ENCODE assay signal across 8 cellular contexts in the genomic region with DNA sequence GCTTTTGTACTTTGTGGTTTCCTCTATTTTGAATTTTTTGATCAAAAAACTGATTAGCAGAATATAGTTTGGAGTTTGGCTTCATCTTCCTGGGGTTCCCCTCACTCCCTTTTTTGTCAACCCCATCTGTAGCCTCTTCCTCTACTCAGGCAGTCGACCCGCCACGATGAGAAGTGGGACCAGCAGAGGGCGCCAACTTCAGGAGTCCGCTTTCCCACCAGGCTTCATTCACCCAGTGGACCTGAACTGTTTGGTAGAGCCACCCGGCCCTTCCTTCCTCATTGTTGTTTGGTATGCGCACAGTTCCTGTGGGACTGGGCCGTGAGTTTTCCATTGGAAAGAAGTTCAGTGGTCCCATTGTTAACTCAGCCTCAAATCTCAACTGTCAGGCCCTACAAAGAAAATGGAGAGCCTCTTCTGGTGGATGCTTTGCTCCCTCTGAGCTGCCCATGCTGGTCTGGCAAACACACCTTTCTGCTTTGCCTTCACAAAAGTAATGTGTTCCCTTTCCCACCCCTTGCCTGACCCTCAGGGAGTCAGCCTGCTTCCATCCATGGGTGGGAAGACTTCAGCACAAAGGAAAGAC. TPM values are rescaled to one million over a fixed set of nuclear protein-coding genes. Genes with fewer than 3 reads are reported as not detected.
DNase-seq lines count a peak whose midpoint lies in the region; ATAC-seq and TF ChIP-seq lines count a peak whose summit lies in the region.

No MANE protein-coding gene starts in this region.

- no TSS peak for BruUV-seq in MCF 10A (replicated peaks; lab: Mats Ljungman, UMichigan)

- H3K27ac Mint-ChIP-seq in WTC11 (peak overlapping the region; percentile 39; the same call in 1 of the 2 replicates), MCF 10A (ENCODE audit: low read depth, unreplicated experiment) (peak overlapping the region; percentile 61)

- peak; percentile 40 for DNase-seq in DMS114 treated with DMSO at 0.1 percent for 48 hours (lab: John Stamatoyannopoulos, UW; ENCODE audit: unreplicated experiment)
- peak; percentile 45 for DNase-seq in KG1 (lab: John Stamatoyannopoulos, UW)
- peak; percentile 88 for DNase-seq in WTC11 (ENCODE audit: low spot score)
- DNase-seq in MCF 10A (ENCODE audit: unreplicated experiment): peak; percentile 57
- DNase-seq in left colon: peak; percentile 38 to 82
- DNase-seq in stimulated activated CD4-positive, alpha-beta T cell treated with anti-CD3 and anti-CD28 coated beads, Interleukin-4, amount 100 ng/mL, for 1 hour: peak; percentile 80
- no peak for DNase-seq in NCI-H2081 treated with DMSO at 0.1 percent for 48 hours (lab: John Stamatoyannopoulos, UW)

- H3K9me3 Mint-ChIP-seq in WTC11: no peaks in the 10 kb centered on the region
- H3K9me3 Mint-ChIP-seq in MCF 10A (ENCODE audit: unreplicated experiment): no peaks in the 10 kb centered on the region

- ATAC-seq in WTC11 (peak; percentile 80), left colon (peak; percentile 56), HG03097 (IDR thresholded peaks at IDR 0.05; ENCODE audit: low FRiP score, unreplicated experiment) (no peak)

- H3K36me3 Mint-ChIP-seq in WTC11 (peaks cover 56% of the 10 kb centered on the region), MCF 10A (ENCODE audit: insufficient read depth, unreplicated experiment) (peaks cover 83% of the 10 kb centered on the region)

- H3K4me1 Mint-ChIP-seq in WTC11: peaks cover 7% of the 10 kb centered on the region
- no peaks in the 10 kb centered on the region for H3K4me1 Mint-ChIP-seq in MCF 10A (ENCODE audit: insufficient read depth, unreplicated experiment)

- no peak overlapping the region for H3K4me3 Mint-ChIP-seq in WTC11
- no peak overlapping the region for H3K4me3 Mint-ChIP-seq in MCF 10A (ENCODE audit: unreplicated experiment)

- CTCF ChIA-PET in WTC11 (lab: Charles Lee): interaction anchor here (0.8 to 3.1 kb wide), 6 partner anchors 10 to 128 kb away, joined by 3 to 30 read pairs (median 4); a partner anchor contains a TSS
- CTCF ChIA-PET in MCF 10A (lab: Yijun Ruan, JAX): interaction anchor here (0.6 to 2.7 kb wide), 10 partner anchors 10 to 205 kb away, joined by 3 to 15 read pairs (median 5); no protein-coding TSS in a partner anchor

- TF ChIP-seq CTCF in WTC11 (IDR thresholded peaks at IDR 0.05) (peak; percentile 75), MCF 10A (IDR thresholded peaks at IDR 0.05; ENCODE audit: unreplicated experiment) (peak; percentile 53)

- H3K27me3 Mint-ChIP-seq in WTC11 (ENCODE audit: low read depth) (no peaks in the 10 kb centered on the region), MCF 10A (ENCODE audit: insufficient read depth, unreplicated experiment) (no peaks in the 10 kb centered on the region)

- intact Hi-C loops in MCF 10A (cut with micrococcal nuclease) (no loop called here), left colon (cut with DNase I, micrococcal nuclease) (no loop called here)

- POLR2A ChIA-PET in WTC11 (lab: Charles Lee): interaction anchor here (1.4 kb wide), 1 partner anchor 21 kb away, joined by 6 read pairs; a partner anchor contains a TSS
- POLR2A ChIA-PET in MCF 10A (lab: Yijun Ruan, JAX): interaction anchor here (0.9 to 1.5 kb wide), 3 partner anchors 13 to 84 kb away, joined by 3 to 5 read pairs (median 3); a partner anchor contains a TSS

TF ChIP-seq in WTC11, 78 proteins besides CTCF, POLR2A, EP300 and RAD21:
- TF ChIP-seq, protein P1, sequence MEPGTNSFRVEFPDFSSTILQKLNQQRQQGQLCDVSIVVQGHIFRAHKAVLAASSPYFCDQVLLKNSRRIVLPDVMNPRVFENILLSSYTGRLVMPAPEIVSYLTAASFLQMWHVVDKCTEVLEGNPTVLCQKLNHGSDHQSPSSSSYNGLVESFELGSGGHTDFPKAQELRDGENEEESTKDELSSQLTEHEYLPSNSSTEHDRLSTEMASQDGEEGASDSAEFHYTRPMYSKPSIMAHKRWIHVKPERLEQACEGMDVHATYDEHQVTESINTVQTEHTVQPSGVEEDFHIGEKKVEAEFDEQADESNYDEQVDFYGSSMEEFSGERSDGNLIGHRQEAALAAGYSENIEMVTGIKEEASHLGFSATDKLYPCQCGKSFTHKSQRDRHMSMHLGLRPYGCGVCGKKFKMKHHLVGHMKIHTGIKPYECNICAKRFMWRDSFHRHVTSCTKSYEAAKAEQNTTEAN (CRISPR knock-in tag; IDR thresholded peaks at IDR 0.05): no peak
- TF ChIP-seq ZBTB21 (CRISPR knock-in tag; IDR thresholded peaks at IDR 0.05; ENCODE audit: borderline replicate concordance) (no peak), OVOL2 (CRISPR knock-in tag; IDR thresholded peaks at IDR 0.05; ENCODE audit: borderline replicate concordance) (no peak), NFYB (CRISPR knock-in tag; conservative IDR thresholded peaks at IDR 0.05; ENCODE audit: low read depth) (no peak), EMX1 (CRISPR knock-in tag; IDR thresholded peaks at IDR 0.05) (no peak), MXD4 (CRISPR knock-in tag; IDR thresholded peaks at IDR 0.05; ENCODE audit: borderline replicate concordance) (no peak), ZNF396 (CRISPR knock-in tag; IDR thresholded peaks at IDR 0.05; ENCODE audit: borderline replicate concordance) (no peak), CREB1 (CRISPR knock-in tag; IDR thresholded peaks at IDR 0.05) (no peak), ZNF138 (CRISPR knock-in tag; conservative IDR thresholded peaks at IDR 0.05) (no peak), ESRRA (CRISPR knock-in tag; IDR thresholded peaks at IDR 0.05; ENCODE audit: borderline replicate concordance) (no peak), NFATC4 (CRISPR knock-in tag; IDR thresholded peaks at IDR 0.05) (no peak)
- TF ChIP-seq, protein P2, sequence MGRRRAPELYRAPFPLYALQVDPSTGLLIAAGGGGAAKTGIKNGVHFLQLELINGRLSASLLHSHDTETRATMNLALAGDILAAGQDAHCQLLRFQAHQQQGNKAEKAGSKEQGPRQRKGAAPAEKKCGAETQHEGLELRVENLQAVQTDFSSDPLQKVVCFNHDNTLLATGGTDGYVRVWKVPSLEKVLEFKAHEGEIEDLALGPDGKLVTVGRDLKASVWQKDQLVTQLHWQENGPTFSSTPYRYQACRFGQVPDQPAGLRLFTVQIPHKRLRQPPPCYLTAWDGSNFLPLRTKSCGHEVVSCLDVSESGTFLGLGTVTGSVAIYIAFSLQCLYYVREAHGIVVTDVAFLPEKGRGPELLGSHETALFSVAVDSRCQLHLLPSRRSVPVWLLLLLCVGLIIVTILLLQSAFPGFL (CRISPR knock-in tag; IDR thresholded peaks at IDR 0.05; ENCODE audit: borderline replicate concordance): no peak
- TF ChIP-seq, protein P3, sequence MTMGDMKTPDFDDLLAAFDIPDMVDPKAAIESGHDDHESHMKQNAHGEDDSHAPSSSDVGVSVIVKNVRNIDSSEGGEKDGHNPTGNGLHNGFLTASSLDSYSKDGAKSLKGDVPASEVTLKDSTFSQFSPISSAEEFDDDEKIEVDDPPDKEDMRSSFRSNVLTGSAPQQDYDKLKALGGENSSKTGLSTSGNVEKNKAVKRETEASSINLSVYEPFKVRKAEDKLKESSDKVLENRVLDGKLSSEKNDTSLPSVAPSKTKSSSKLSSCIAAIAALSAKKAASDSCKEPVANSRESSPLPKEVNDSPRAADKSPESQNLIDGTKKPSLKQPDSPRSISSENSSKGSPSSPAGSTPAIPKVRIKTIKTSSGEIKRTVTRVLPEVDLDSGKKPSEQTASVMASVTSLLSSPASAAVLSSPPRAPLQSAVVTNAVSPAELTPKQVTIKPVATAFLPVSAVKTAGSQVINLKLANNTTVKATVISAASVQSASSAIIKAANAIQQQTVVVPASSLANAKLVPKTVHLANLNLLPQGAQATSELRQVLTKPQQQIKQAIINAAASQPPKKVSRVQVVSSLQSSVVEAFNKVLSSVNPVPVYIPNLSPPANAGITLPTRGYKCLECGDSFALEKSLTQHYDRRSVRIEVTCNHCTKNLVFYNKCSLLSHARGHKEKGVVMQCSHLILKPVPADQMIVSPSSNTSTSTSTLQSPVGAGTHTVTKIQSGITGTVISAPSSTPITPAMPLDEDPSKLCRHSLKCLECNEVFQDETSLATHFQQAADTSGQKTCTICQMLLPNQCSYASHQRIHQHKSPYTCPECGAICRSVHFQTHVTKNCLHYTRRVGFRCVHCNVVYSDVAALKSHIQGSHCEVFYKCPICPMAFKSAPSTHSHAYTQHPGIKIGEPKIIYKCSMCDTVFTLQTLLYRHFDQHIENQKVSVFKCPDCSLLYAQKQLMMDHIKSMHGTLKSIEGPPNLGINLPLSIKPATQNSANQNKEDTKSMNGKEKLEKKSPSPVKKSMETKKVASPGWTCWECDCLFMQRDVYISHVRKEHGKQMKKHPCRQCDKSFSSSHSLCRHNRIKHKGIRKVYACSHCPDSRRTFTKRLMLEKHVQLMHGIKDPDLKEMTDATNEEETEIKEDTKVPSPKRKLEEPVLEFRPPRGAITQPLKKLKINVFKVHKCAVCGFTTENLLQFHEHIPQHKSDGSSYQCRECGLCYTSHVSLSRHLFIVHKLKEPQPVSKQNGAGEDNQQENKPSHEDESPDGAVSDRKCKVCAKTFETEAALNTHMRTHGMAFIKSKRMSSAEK (CRISPR knock-in tag; IDR thresholded peaks at IDR 0.05; ENCODE audit: borderline replicate concordance): no peak

RNA-seq across cellular contexts. Expression of a gene that starts 21.7 kb away (rescaled TPM):
- 402 to 417 TPM (median 412 TPM) in 3 replicates for total RNA-seq in WTC11 (2021)
- 517 and 606 TPM in 2 replicates for total RNA-seq in MCF 10A (2022)
- 100 to 1,000 TPM; 880 to 918 TPM for total RNA-seq in left colon

RNA-seq across cellular contexts. Expression of a gene that starts 55.9 kb away (rescaled TPM):
- total RNA-seq in WTC11 (2021) (15.2 to 19.3 TPM (median 15.6 TPM) in 3 replicates), MCF 10A (2022) (0.58 and 0.91 TPM in 2 replicates), left colon (1 to 10 TPM; 2.9 to 8.0 TPM)
